ENCODE assay signal across 8 cellular contexts in genomic region chr2:231710751-231711676, GRCh38. TPM values are rescaled to one million over a fixed set of nuclear protein-coding genes. Genes with fewer than 3 reads are reported as not detected.
DNase-seq lines count a peak whose midpoint lies in the region; ATAC-seq and TF ChIP-seq lines count a peak whose summit lies in the region.

No MANE protein-coding gene starts in this region.

- H4K91ac ChIP-seq in neuronal stem cell (ENCODE audit: low read depth, low read length, poor library complexity) = no peak overlapping the region

- TF ChIP-seq CTCF in A673 (conservative IDR thresholded peaks at IDR 0.05; ENCODE audit: low read depth, low read length) = no peak
- TF ChIP-seq CTCF in fibroblast of mammary gland (conservative IDR thresholded peaks at IDR 0.05; ENCODE audit: control insufficient read depth, insufficient read depth, low read depth, low read length) = peak; percentile 6

- H3K27me3 ChIP-seq in A673 (replicated peaks; ENCODE audit: insufficient read depth, low read depth, low read length, poor library complexity) (no peaks in the 10 kb centered on the region), H7 (ENCODE audit: control insufficient read depth, insufficient read depth, low read length) (no peaks in the 10 kb centered on the region), neuronal stem cell (ENCODE audit: control insufficient read depth in 3 of 3, insufficient read depth in 3 of 3, low read depth in 1 of 3, low read length in 3 of 3) (no peaks in the 10 kb centered on the region)

- no peak overlapping the region for H2AFZ ChIP-seq in neuronal stem cell (ENCODE audit: low read length)

- no peaks in the 10 kb centered on the region for H3K79me1 ChIP-seq in neuronal stem cell (ENCODE audit: low read depth, low read length)

- H3K4me2 ChIP-seq in neuronal stem cell (ENCODE audit: insufficient read depth, low read length, poor library complexity, severe bottlenecking) = peak overlapping the region; percentile 89

- no CpG with 5 or more reads among the region's 48 CpGs for WGBS in neuronal stem cell (ENCODE audit: extremely low coverage in 2 of 2, insufficient read length in 2 of 2, insufficient replicate concordance in 1 of 2), 2 donors

- H3K9me3 ChIP-seq in A673 (ENCODE audit: low read depth, low read length, poor library complexity, severe bottlenecking) (no peaks in the 10 kb centered on the region), neuronal stem cell (replicated peaks in 1 of 2; ENCODE audit: control insufficient read depth in 2 of 2, insufficient read depth in 1 of 2, low read depth in 1 of 2, low read length in 2 of 2) (peaks cover 0 to 2% of the 10 kb centered on the region in 2 donors)

- peak overlapping the region; percentile 91 for H3K9ac ChIP-seq in neuronal stem cell (ENCODE audit: low read depth, low read length, poor library complexity)

- CTCF ChIA-PET in A673 (lab: Charles Lee) = no interaction called here

- H2AK5ac ChIP-seq in neuronal stem cell (ENCODE audit: low read depth, low read length) = peak overlapping the region; percentile 51

- BruUV-seq in A673 (replicated peaks; lab: Mats Ljungman, UMichigan) = no TSS peak

- POLR2A ChIA-PET in A673 (lab: Charles Lee; ENCODE audit: low non-redundant PET) = no interaction called here

- H3K36me3 ChIP-seq in A673 (ENCODE audit: insufficient read depth, low read length, poor library complexity, severe bottlenecking) (peaks cover 37% of the 10 kb centered on the region), H7 (replicated peaks; ENCODE audit: control insufficient read depth, insufficient read depth, low read length) (peaks cover 18% of the 10 kb centered on the region), neuronal stem cell (replicated peaks in 1 of 2; ENCODE audit: control insufficient read depth in 2 of 2, insufficient read depth in 2 of 2, low read length in 2 of 2) (peaks cover 26 to 42% of the 10 kb centered on the region in 2 donors)

- H2BK5ac ChIP-seq in neuronal stem cell (ENCODE audit: low read length) = no peak overlapping the region

- no peak overlapping the region for H2BK15ac ChIP-seq in neuronal stem cell (ENCODE audit: low read length)

- H3K23ac ChIP-seq in neuronal stem cell (ENCODE audit: low read depth, low read length, poor library complexity) = no peak overlapping the region

- H3K27ac ChIP-seq in A673 (ENCODE audit: low read depth, low read length, poor library complexity, severe bottlenecking) (peak overlapping the region; percentile 97), neuronal stem cell (replicated peaks; ENCODE audit: low read length) (peak overlapping the region; percentile 47)

- intact Hi-C loops in A673 (cut with micrococcal nuclease; ENCODE audit: unreplicated experiment) = no loop called here

- peak overlapping the region; percentile 71 for H3K18ac ChIP-seq in neuronal stem cell (ENCODE audit: low read length)

- H3K4me3 ChIP-seq in A673 (ENCODE audit: low read depth, low read length, poor library complexity, severe bottlenecking) (peak overlapping the region; percentile 100), H7 (ENCODE audit: insufficient read depth, low read depth, low read length) (peak overlapping the region; percentile 99), fibroblast of mammary gland (ENCODE audit: control insufficient read depth, low read depth, low read length) (peak overlapping the region; percentile 71), neuronal stem cell (ENCODE audit: low read length in 2 of 2) (peak overlapping the region; percentile 82 to 96)

- peaks cover 22% of the 10 kb centered on the region for H3K4me1 ChIP-seq in A673 (ENCODE audit: insufficient read depth, low read length, poor library complexity, severe bottlenecking)
- H3K4me1 ChIP-seq in neuronal stem cell (ENCODE audit: control insufficient read depth in 2 of 2, insufficient read depth in 1 of 2, low read depth in 1 of 2, low read length in 2 of 2) = peaks cover 21 to 24% of the 10 kb centered on the region in 2 donors

- no peak for DNase-seq in A673 (ENCODE audit: low spot score)
- peak; percentile 69 for DNase-seq in H7
- peak; percentile 19 to 30 for DNase-seq in activated CD4-positive, alpha-beta T cell treated with anti-CD3 and anti-CD28 coated beads, Interleukin-2, amount 50 U/mL, for 48 hours
- DNase-seq in fibroblast of mammary gland (ENCODE audit: low read depth) = no peak
- no peak for DNase-seq in neuronal stem cell (ENCODE audit: low spot score)
- DNase-seq in NCI-H187 (lab: John Stamatoyannopoulos, UW) = no peak
- no peak for DNase-seq in NCI-H1105 treated with DMSO at 0.1 percent for 48 hours (lab: John Stamatoyannopoulos, UW)

- ATAC-seq in GM19328 (IDR thresholded peaks at IDR 0.05; ENCODE audit: unreplicated experiment) = no peak

- no peak overlapping the region for H3K14ac ChIP-seq in neuronal stem cell (ENCODE audit: low read length)

- H3K4ac ChIP-seq in neuronal stem cell (ENCODE audit: low read length) = no peak overlapping the region

- H2BK120ac ChIP-seq in neuronal stem cell (ENCODE audit: low read depth, low read length) = no peak overlapping the region

- no peak overlapping the region for H4K8ac ChIP-seq in neuronal stem cell (ENCODE audit: low read depth, low read length)

- no peak overlapping the region for H2BK12ac ChIP-seq in neuronal stem cell (ENCODE audit: low read length)

RNA-seq across cellular contexts. Expression of gene PTMA, which starts 2.7 kb away (rescaled TPM):
- total RNA-seq in A673 (2021) = 1,708 and 1,722 TPM in 2 replicates
- total RNA-seq in H7 (2014; rRNA removed; shearing (Covaris generic)) = 2,153 and 2,302 TPM in 2 replicates
- 3,606 TPM for polyA plus RNA-seq in neuronal stem cell (2013, experiment 1 of 2)
- 3,678 TPM for polyA plus RNA-seq in neuronal stem cell (2013, experiment 2 of 2)

Comparison
In these comparisons a context has a peak if more than half of its experiments do, and no peak if none do; other contexts are left out.
1. DNase-seq: peak in H7 (single experiment) and activated CD4-positive, alpha-beta T cell treated with anti-CD3 and anti-CD28 coated beads, Interleukin-2, amount 50 U/mL, for 48 hours (2 of 2); none in A673 (single experiment), fibroblast of mammary gland (single experiment), neuronal stem cell (single experiment), NCI-H187 (0 of 2) and NCI-H1105 treated with DMSO at 0.1 percent for 48 hours (single experiment).
2. Peak in every context shown above with its lines, with median percentiles within 50 percentile points of each other: H3K4me3 ChIP-seq.